ENCODE assay signal across 1 cellular context in genomic region chr16:2968738-2969544, GRCh38.
A peak's percentile ranks its signal among the peaks of the same experiment; 100 is the strongest.
TF ChIP-seq lines count a peak whose summit lies in the region.

Gene PAQR4, plus strand, starts transcription at chr16:2969348. Its CDS starts 327 bp downstream, at chr16:2969675.

TF ChIP-seq in HepG2, 621 proteins besides CTCF, POLR2A, EP300 and RAD21 (continued from another document and continues in another):
- no peak for TF ChIP-seq SCMH1 (CRISPR knock-in tag; IDR thresholded peaks at IDR 0.05; ENCODE audit: borderline replicate concordance)
- no peak for TF ChIP-seq HDAC6 (IDR thresholded peaks at IDR 0.05; ENCODE audit: low read depth, low read length)
- peak; percentile 94 for TF ChIP-seq NR0B2 (CRISPR knock-in tag; IDR thresholded peaks at IDR 0.05)
- TF ChIP-seq ZNF639 (CRISPR knock-in tag; conservative IDR thresholded peaks at IDR 0.05): peak; percentile 86
- peak; percentile 54 for TF ChIP-seq HNRNPLL (IDR thresholded peaks at IDR 0.05; ENCODE audit: low read depth, low read length, poor library complexity, severe bottlenecking)
- peak; percentile 73; the same call in 1 of the 2 replicates for TF ChIP-seq ZNF136 (CRISPR knock-in tag; IDR thresholded peaks at IDR 0.05; ENCODE audit: low read depth)
- peak; percentile 68 for TF ChIP-seq JARID2 (CRISPR knock-in tag; IDR thresholded peaks at IDR 0.05; ENCODE audit: insufficient replicate concordance)
- TF ChIP-seq ZNF230 (CRISPR knock-in tag; IDR thresholded peaks at IDR 0.05): peak; percentile 95
- no peak for TF ChIP-seq ZNF10 (CRISPR knock-in tag; IDR thresholded peaks at IDR 0.05; ENCODE audit: borderline replicate concordance, low read depth)
- TF ChIP-seq ZNF597 (CRISPR knock-in tag; IDR thresholded peaks at IDR 0.05): no peak
- TF ChIP-seq FOXM1 (CRISPR knock-in tag; IDR thresholded peaks at IDR 0.05): no peak
- TF ChIP-seq NCOA5 (CRISPR knock-in tag; IDR thresholded peaks at IDR 0.05): no peak
- no peak for TF ChIP-seq NR2F2 (IDR thresholded peaks at IDR 0.05; ENCODE audit: borderline replicate concordance, low read depth)
- TF ChIP-seq RFXANK (CRISPR knock-in tag; IDR thresholded peaks at IDR 0.05): no peak; the same call in 1 of the 2 replicates
- TF ChIP-seq ZNF44 (CRISPR knock-in tag; IDR thresholded peaks at IDR 0.05): peak; percentile 90; the same call in 1 of the 2 replicates
- peak; percentile 97 for TF ChIP-seq KLF6 (CRISPR knock-in tag; IDR thresholded peaks at IDR 0.05)
- TF ChIP-seq MTA3 (CRISPR knock-in tag; IDR thresholded peaks at IDR 0.05): peak; percentile 63; the same call in 1 of the 2 replicates
- no peak; the same call in 1 of the 2 replicates for TF ChIP-seq ZNF879 (CRISPR knock-in tag; IDR thresholded peaks at IDR 0.05)
- no peak; the same call in 1 of the 2 replicates for TF ChIP-seq RNF219 (CRISPR knock-in tag; IDR thresholded peaks at IDR 0.05)
- TF ChIP-seq PHF5A (CRISPR knock-in tag; IDR thresholded peaks at IDR 0.05; ENCODE audit: low read depth, unreplicated experiment): no peak
- TF ChIP-seq TRIM24 (CRISPR knock-in tag; IDR thresholded peaks at IDR 0.05): no peak
- TF ChIP-seq FOXC1 (CRISPR knock-in tag; IDR thresholded peaks at IDR 0.05; ENCODE audit: borderline replicate concordance): peak; percentile 89; the same call in 1 of the 2 replicates
- TF ChIP-seq ZNF619 (CRISPR knock-in tag; IDR thresholded peaks at IDR 0.05): peak; percentile 94; the same call in 1 of the 2 replicates
- TF ChIP-seq ZNF616 (CRISPR knock-in tag; IDR thresholded peaks at IDR 0.05; ENCODE audit: low read depth): peak; percentile 59; the same call in 1 of the 2 replicates
- TF ChIP-seq ZNF512B (CRISPR knock-in tag; IDR thresholded peaks at IDR 0.05; ENCODE audit: borderline replicate concordance): 0 out of 2 replicates have a peak, but pooled peaks have one; percentile 58
- TF ChIP-seq REST (IDR thresholded peaks at IDR 0.05; ENCODE audit: borderline replicate concordance in 1 of 2, low read depth in 1 of 2, low read length in 2 of 2): peak in 1 of 2 experiments; percentile 99
- peak; percentile 73; the same call in 1 of the 2 replicates for TF ChIP-seq ZNF773 (CRISPR knock-in tag; IDR thresholded peaks at IDR 0.05; ENCODE audit: borderline replicate concordance)
- peak; percentile 91; the same call in 1 of the 2 replicates for TF ChIP-seq CHCHD3 (CRISPR knock-in tag; IDR thresholded peaks at IDR 0.05)
- TF ChIP-seq MTF2 (CRISPR knock-in tag; IDR thresholded peaks at IDR 0.05; ENCODE audit: borderline replicate concordance): no peak
- 0 out of 2 replicates have a peak, but pooled peaks have one; percentile 78 for TF ChIP-seq NFATC3 (CRISPR knock-in tag; IDR thresholded peaks at IDR 0.05)
- TF ChIP-seq ZNF562 (CRISPR knock-in tag; IDR thresholded peaks at IDR 0.05; ENCODE audit: borderline replicate concordance): no peak
- no peak for TF ChIP-seq ATM (IDR thresholded peaks at IDR 0.05; ENCODE audit: borderline replicate concordance)
- TF ChIP-seq KDM6A (CRISPR knock-in tag; IDR thresholded peaks at IDR 0.05; ENCODE audit: low read depth): no peak
- TF ChIP-seq SATB2 (CRISPR knock-in tag; IDR thresholded peaks at IDR 0.05): peak; percentile 89
- TF ChIP-seq ZNF350 (CRISPR knock-in tag; IDR thresholded peaks at IDR 0.05; ENCODE audit: borderline replicate concordance, low read depth): peak; percentile 86; the same call in 1 of the 2 replicates
- TF ChIP-seq ZNF331 (CRISPR knock-in tag; IDR thresholded peaks at IDR 0.05): peak; percentile 90
- no peak for TF ChIP-seq ZNF207 (IDR thresholded peaks at IDR 0.05; ENCODE audit: borderline replicate concordance)
- TF ChIP-seq IRX3 (CRISPR knock-in tag; IDR thresholded peaks at IDR 0.05; ENCODE audit: borderline replicate concordance, low read depth): peak; percentile 66; the same call in 1 of the 2 replicates
- no peak for TF ChIP-seq NONO (IDR thresholded peaks at IDR 0.05)
- 0 out of 2 replicates have a peak, but pooled peaks have one; percentile 22 for TF ChIP-seq NONO (CRISPR knock-in tag; conservative IDR thresholded peaks at IDR 0.05)
- peak; percentile 95 for TF ChIP-seq STAT5B (CRISPR knock-in tag; IDR thresholded peaks at IDR 0.05)
- peak; percentile 80; the same call in 1 of the 2 replicates for TF ChIP-seq THAP7 (CRISPR knock-in tag; IDR thresholded peaks at IDR 0.05)
- TF ChIP-seq ZBTB44 (CRISPR knock-in tag; IDR thresholded peaks at IDR 0.05): peak; percentile 97
- 0 out of 2 replicates have a peak, but pooled peaks have one; percentile 36 for TF ChIP-seq NR3C1 (CRISPR knock-in tag; IDR thresholded peaks at IDR 0.05)
- peak; percentile 79; the same call in 1 of the 2 replicates for TF ChIP-seq CENPT (CRISPR knock-in tag; IDR thresholded peaks at IDR 0.05; ENCODE audit: low read depth)
- TF ChIP-seq MLLT10 (CRISPR knock-in tag; IDR thresholded peaks at IDR 0.05): no peak
- TF ChIP-seq ZNF143 (CRISPR knock-in tag; IDR thresholded peaks at IDR 0.05): peak; percentile 47; the same call in 1 of the 2 replicates
- TF ChIP-seq PAXIP1 (CRISPR knock-in tag; conservative IDR thresholded peaks at IDR 0.05): peak; percentile 79
- TF ChIP-seq RORA (CRISPR knock-in tag; IDR thresholded peaks at IDR 0.05): no peak
